ENCODE assay signal across 8 cellular contexts in the genomic region with DNA sequence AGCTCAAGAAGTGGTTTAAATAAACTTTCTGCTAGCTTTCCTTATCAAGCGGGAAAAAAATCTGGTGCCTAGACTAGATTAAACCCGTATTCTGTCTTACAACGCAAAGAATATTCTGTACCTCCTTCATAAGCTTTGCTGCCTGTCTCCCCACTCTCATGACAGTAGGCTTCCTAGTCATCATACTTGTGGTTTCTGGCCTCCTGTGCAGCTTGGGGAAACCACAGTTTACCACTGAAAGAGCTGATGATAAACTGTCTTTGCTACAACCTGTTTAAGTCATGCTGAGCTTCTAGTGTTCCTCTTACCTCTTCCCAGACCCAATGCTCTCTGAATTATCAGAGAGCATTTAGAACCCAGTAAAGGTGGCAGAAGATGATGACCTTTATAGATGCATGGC. TPM values are rescaled to one million over a fixed set of nuclear protein-coding genes. Genes with fewer than 3 reads are reported as not detected.
DNase-seq lines count a peak whose midpoint lies in the region; ATAC-seq, FAIRE-seq and TF ChIP-seq lines count a peak whose summit lies in the region.

No MANE protein-coding gene starts in this region.

- peak; percentile 55 for FAIRE-seq in D721Med (lab: Jason Lieb, UNC)
- FAIRE-seq in astrocyte (lab: Jason Lieb, UNC): no peak

- H2AFZ ChIP-seq in astrocyte (ENCODE audit: low read depth, low read length): no peak overlapping the region

- H3K27ac Mint-ChIP-seq in astrocyte (ENCODE audit: unreplicated experiment): peak overlapping the region; percentile 87

- H3K4me3 ChIP-seq in astrocyte (ENCODE audit: insufficient read depth, low read depth, low read length): no peak overlapping the region

- H3K9me3 Mint-ChIP-seq in astrocyte (ENCODE audit: unreplicated experiment): no peaks in the 10 kb centered on the region

- TF ChIP-seq CTCF in D721Med (IDR thresholded peaks at IDR 0.05; ENCODE audit: insufficient read depth, missing control alignments) (no peak), astrocyte (IDR thresholded peaks at IDR 0.05; ENCODE audit: insufficient read depth, low read depth, low read length) (no peak)

- H3K4me1 Mint-ChIP-seq in astrocyte (ENCODE audit: low read depth, unreplicated experiment): peaks cover 44% of the 10 kb centered on the region

- H3K36me3 Mint-ChIP-seq in astrocyte (ENCODE audit: low read depth, unreplicated experiment): peaks cover 11% of the 10 kb centered on the region

- H3K4me2 ChIP-seq in astrocyte (ENCODE audit: low read length): no peak overlapping the region

- H3K9me3 ChIP-seq in astrocyte (ENCODE audit: insufficient read depth, low read depth, low read length): no peaks in the 10 kb centered on the region

- peaks cover 16% of the 10 kb centered on the region for H4K20me1 ChIP-seq in astrocyte (ENCODE audit: insufficient read depth, low read length)

- peaks cover 21% of the 10 kb centered on the region for H3K4me1 ChIP-seq in astrocyte (ENCODE audit: insufficient read depth, low read length)

- H3K4me3 Mint-ChIP-seq in astrocyte (ENCODE audit: unreplicated experiment): no peak overlapping the region

- no peaks in the 10 kb centered on the region for H3K27me3 Mint-ChIP-seq in astrocyte (ENCODE audit: low read depth, unreplicated experiment)

- peaks cover 6% of the 10 kb centered on the region for H3K36me3 ChIP-seq in astrocyte (ENCODE audit: insufficient read depth, low read length)

- peak; percentile 47 for ATAC-seq in GM21526 (IDR thresholded peaks at IDR 0.05; ENCODE audit: low FRiP score, unreplicated experiment)

- H3K27ac ChIP-seq in astrocyte (ENCODE audit: low read depth, low read length): no peak overlapping the region

- H3K79me2 ChIP-seq in astrocyte (ENCODE audit: insufficient read depth, low read length): no peaks in the 10 kb centered on the region

- H3K9ac ChIP-seq in astrocyte (ENCODE audit: low read length): no peak overlapping the region

- DNase-seq in D721Med (ENCODE audit: insufficient read length, low spot score) (no peak), LHCN-M2 (ENCODE audit: low read depth) (peak; percentile 73), astrocyte (ENCODE audit: low read depth) (peak; percentile 81), SIG-M5 treated with dmso at 0.1 percent for 504 hours (lab: John Stamatoyannopoulos, UW; ENCODE audit: unreplicated experiment) (no peak), SKM-1 treated with dmso at 0.1 percent for 144 hours (lab: John Stamatoyannopoulos, UW; ENCODE audit: unreplicated experiment) (no peak), inferior parietal cortex (ENCODE audit: extremely low spot score) (no peak)
- DNase-seq in stimulated activated CD8-positive, alpha-beta memory T cell treated with anti-CD3 and anti-CD28 coated beads, Interleukin-15, amount 100 ng/mL, for 48 hours (ENCODE audit: low read depth in 2 of 2): peak; percentile 16 to 23

- H3K27me3 ChIP-seq in astrocyte (ENCODE audit: insufficient read depth, low read length): no peaks in the 10 kb centered on the region

RNA-seq across cellular contexts. Expression of a gene that starts 55.0 kb away (rescaled TPM):
- 2.2 and 3.1 TPM in 2 replicates for total RNA-seq in LHCN-M2 (2014; rRNA removed)
- 21.8 TPM for polyA plus RNA-seq in LHCN-M2 (2012)
- total RNA-seq in astrocyte: 29.9 and 47.1 TPM in 2 replicates

Comparison
In these comparisons a context has a peak if more than half of its experiments do, and no peak if none do; other contexts are left out.
1. DNase-seq: peak in LHCN-M2 (single experiment), astrocyte (single experiment) and stimulated activated CD8-positive, alpha-beta memory T cell treated with anti-CD3 and anti-CD28 coated beads, Interleukin-15, amount 100 ng/mL, for 48 hours (2 of 2); none in D721Med (single experiment), SIG-M5 treated with dmso at 0.1 percent for 504 hours (single experiment), SKM-1 treated with dmso at 0.1 percent for 144 hours (single experiment) and inferior parietal cortex (single experiment).